1 cellular context compared by ENCODE assay signal in the genomic region with DNA sequence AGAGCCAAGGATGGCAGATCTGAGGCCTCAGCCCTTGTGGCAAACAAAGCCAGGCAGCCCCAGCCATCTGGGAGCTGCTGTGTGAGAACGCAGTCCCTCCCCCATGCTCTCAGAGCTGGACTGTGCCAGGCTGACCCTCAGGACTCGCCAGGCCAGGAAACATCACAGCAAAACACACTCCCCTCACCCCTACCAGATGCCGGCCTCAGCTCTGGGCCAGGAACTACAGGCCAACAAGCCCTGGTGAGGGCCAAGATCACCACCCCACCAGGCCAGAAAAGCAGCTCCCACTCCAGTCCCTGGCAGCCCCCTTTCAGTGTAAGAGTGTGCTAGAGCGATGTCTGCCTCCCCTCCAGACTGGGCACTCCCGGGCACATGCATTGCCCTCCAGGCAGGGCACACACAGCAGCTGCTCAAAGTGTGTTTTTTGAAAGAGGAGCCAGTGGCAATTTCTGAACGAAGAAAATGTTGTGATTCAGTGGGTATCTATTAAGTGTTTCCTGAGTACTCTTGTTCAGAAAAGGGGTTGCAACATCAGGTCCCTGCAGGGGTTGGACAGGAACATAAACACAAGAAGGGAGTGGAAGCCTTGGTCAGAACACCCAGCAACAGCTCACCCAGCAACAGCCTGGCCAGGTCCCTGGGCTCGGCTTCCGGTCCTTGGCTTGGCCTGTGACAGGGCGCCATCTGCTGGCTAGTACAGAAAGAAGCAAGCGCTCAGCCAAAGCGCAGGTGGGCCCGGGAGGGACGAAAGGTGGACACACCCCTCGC.
TF ChIP-seq lines count a peak whose summit lies in the region.

No MANE protein-coding gene starts in this region.

TF ChIP-seq in GM12878, 131 proteins besides CTCF, POLR2A, EP300 and RAD21 (continued from another document):
- TF ChIP-seq CEBPZ (IDR thresholded peaks at IDR 0.05; ENCODE audit: low read depth, low read length) (no peak), NR2C2 (IDR thresholded peaks at IDR 0.05; ENCODE audit: borderline replicate concordance, control insufficient read depth, insufficient read length, low read depth) (no peak), PKNOX1 (IDR thresholded peaks at IDR 0.05) (no peak), RELB (IDR thresholded peaks at IDR 0.05; ENCODE audit: low read depth) (no peak), JUNB (IDR thresholded peaks at IDR 0.05) (no peak), MYC (IDR thresholded peaks at IDR 0.05; ENCODE audit: insufficient read depth, insufficient read length, insufficient replicate concordance, low read length, severe bottlenecking) (no peak)
- TF ChIP-seq, protein P1, sequence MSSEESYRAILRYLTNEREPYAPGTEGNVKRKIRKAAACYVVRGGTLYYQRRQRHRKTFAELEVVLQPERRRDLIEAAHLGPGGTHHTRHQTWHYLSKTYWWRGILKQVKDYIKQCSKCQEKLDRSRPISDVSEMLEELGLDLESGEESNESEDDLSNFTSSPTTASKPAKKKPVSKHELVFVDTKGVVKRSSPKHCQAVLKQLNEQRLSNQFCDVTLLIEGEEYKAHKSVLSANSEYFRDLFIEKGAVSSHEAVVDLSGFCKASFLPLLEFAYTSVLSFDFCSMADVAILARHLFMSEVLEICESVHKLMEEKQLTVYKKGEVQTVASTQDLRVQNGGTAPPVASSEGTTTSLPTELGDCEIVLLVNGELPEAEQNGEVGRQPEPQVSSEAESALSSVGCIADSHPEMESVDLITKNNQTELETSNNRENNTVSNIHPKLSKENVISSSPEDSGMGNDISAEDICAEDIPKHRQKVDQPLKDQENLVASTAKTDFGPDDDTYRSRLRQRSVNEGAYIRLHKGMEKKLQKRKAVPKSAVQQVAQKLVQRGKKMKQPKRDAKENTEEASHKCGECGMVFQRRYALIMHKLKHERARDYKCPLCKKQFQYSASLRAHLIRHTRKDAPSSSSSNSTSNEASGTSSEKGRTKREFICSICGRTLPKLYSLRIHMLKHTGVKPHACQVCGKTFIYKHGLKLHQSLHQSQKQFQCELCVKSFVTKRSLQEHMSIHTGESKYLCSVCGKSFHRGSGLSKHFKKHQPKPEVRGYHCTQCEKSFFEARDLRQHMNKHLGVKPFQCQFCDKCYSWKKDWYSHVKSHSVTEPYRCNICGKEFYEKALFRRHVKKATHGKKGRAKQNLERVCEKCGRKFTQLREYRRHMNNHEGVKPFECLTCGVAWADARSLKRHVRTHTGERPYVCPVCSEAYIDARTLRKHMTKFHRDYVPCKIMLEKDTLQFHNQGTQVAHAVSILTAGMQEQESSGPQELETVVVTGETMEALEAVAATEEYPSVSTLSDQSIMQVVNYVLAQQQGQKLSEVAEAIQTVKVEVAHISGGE (CRISPR knock-in tag; IDR thresholded peaks at IDR 0.05), result no peak
TF ChIP-seq in GM12878: peak in this region for 23.
